ENCODE assay signal across 1 cellular context in genomic region chrX:18856645-18856997, GRCh38.
TF ChIP-seq lines count a peak whose summit lies in the region.

No MANE protein-coding gene starts in this region.

TF ChIP-seq in GM12878, 131 proteins besides CTCF, POLR2A, EP300 and RAD21 (continued from another document):
- TF ChIP-seq, protein P1, sequence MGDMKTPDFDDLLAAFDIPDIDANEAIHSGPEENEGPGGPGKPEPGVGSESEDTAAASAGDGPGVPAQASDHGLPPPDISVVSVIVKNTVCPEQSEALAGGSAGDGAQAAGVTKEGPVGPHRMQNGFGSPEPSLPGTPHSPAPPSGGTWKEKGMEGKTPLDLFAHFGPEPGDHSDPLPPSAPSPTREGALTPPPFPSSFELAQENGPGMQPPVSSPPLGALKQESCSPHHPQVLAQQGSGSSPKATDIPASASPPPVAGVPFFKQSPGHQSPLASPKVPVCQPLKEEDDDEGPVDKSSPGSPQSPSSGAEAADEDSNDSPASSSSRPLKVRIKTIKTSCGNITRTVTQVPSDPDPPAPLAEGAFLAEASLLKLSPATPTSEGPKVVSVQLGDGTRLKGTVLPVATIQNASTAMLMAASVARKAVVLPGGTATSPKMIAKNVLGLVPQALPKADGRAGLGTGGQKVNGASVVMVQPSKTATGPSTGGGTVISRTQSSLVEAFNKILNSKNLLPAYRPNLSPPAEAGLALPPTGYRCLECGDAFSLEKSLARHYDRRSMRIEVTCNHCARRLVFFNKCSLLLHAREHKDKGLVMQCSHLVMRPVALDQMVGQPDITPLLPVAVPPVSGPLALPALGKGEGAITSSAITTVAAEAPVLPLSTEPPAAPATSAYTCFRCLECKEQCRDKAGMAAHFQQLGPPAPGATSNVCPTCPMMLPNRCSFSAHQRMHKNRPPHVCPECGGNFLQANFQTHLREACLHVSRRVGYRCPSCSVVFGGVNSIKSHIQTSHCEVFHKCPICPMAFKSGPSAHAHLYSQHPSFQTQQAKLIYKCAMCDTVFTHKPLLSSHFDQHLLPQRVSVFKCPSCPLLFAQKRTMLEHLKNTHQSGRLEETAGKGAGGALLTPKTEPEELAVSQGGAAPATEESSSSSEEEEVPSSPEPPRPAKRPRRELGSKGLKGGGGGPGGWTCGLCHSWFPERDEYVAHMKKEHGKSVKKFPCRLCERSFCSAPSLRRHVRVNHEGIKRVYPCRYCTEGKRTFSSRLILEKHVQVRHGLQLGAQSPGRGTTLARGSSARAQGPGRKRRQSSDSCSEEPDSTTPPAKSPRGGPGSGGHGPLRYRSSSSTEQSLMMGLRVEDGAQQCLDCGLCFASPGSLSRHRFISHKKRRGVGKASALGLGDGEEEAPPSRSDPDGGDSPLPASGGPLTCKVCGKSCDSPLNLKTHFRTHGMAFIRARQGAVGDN (IDR thresholded peaks at IDR 0.05): peak; percentile 78
- TF ChIP-seq NBN (IDR thresholded peaks at IDR 0.05): 0 out of 2 replicates have a peak, but pooled peaks have one; percentile 8
